In genomic region chr6:153436346-153436745, GRCh38 we compare ENCODE assay signal across 19 cellular contexts.
DNase-seq lines count a peak whose midpoint lies in the region; ATAC-seq and TF ChIP-seq lines count a peak whose summit lies in the region.
"Had no signal": no experiment of that assay in that cellular context is flagged by ENCODE, and none has a peak within 500 bp of the region (broad histone marks: within the 10 kb centered on the region; RNA-seq: fewer than 3 reads in every experiment).

No MANE protein-coding gene starts in this region.

- H3K27me3 Mint-ChIP-seq in GM23338 (ENCODE audit: insufficient read depth, low read depth, poor library complexity): no peaks in the 10 kb centered on the region
- no peaks in the 10 kb centered on the region for H3K27me3 Mint-ChIP-seq in T-helper 2 cell treated with Interferon-gamma antibody and Interleukin-4, amounts not matched to agents 5 μg/mL and 100 μg/mL, for 36 hours (ENCODE audit: low read depth)

- TF ChIP-seq CTCF in GM23338 (conservative IDR thresholded peaks at IDR 0.05; ENCODE audit: low read depth in 2 of 2): no peak
- TF ChIP-seq CTCF in mammary epithelial cell (conservative IDR thresholded peaks at IDR 0.05 in 1 of 2, IDR thresholded peaks at IDR 0.05 in 1 of 2; ENCODE audit: extremely low read depth in 1 of 2, insufficient read depth in 1 of 2, low read depth in 1 of 2, low read length in 2 of 2): no peak

- no peak overlapping the region; the same call in 1 of the 2 replicates for H3K9ac ChIP-seq in HUES64 (ENCODE audit: low read depth, low read length)
- no peak overlapping the region for H3K9ac ChIP-seq in mammary epithelial cell (ENCODE audit: insufficient read depth, low read length)
- H3K9ac ChIP-seq: GM23248, SK-N-SH had no signal

- no peaks in the 10 kb centered on the region for H3K79me2 ChIP-seq in GM23338 (replicated peaks; ENCODE audit: insufficient read depth)
- H3K79me2 ChIP-seq in mammary epithelial cell (ENCODE audit: insufficient read depth, low read length): no peaks in the 10 kb centered on the region

- H3K36me3 Mint-ChIP-seq in GM23338 (ENCODE audit: low read depth): no peaks in the 10 kb centered on the region
- H3K36me3 Mint-ChIP-seq in T-helper 2 cell treated with Interferon-gamma antibody and Interleukin-4, amounts not matched to agents 5 μg/mL and 100 μg/mL, for 36 hours (ENCODE audit: low read depth): no peaks in the 10 kb centered on the region

- H3K4me2 ChIP-seq in GM23338 (peak overlapping the region; percentile 46), mammary epithelial cell (ENCODE audit: insufficient read depth, low read depth, low read length) (peak overlapping the region; percentile 13)
- H3K4me2 ChIP-seq: SK-N-SH had no signal

- H3K36me3 ChIP-seq in GM23338 (ENCODE audit: insufficient read depth): no peaks in the 10 kb centered on the region
- no peaks in the 10 kb centered on the region for H3K36me3 ChIP-seq in HUES64 (ENCODE audit: insufficient read depth, low read length)
- H3K36me3 ChIP-seq in mammary epithelial cell (ENCODE audit: insufficient read depth, low read length): no peaks in the 10 kb centered on the region
- H3K36me3 ChIP-seq: Peyer's patch had no signal

- no peaks in the 10 kb centered on the region for H4K20me1 ChIP-seq in GM23338 (replicated peaks; ENCODE audit: insufficient read depth)
- no peaks in the 10 kb centered on the region for H4K20me1 ChIP-seq in mammary epithelial cell (ENCODE audit: insufficient read depth, low read length)

- peak overlapping the region; percentile 94 for H3K27ac Mint-ChIP-seq in GM23338
- H3K27ac Mint-ChIP-seq in T-helper 2 cell treated with Interferon-gamma antibody and Interleukin-4, amounts not matched to agents 5 μg/mL and 100 μg/mL, for 36 hours: no peak overlapping the region

- H3K9me3 ChIP-seq in HUES64 (ENCODE audit: insufficient read depth, low read depth, low read length) (no peaks in the 10 kb centered on the region), mammary epithelial cell (replicated peaks; ENCODE audit: insufficient read depth, low read length) (no peaks in the 10 kb centered on the region)
- H3K9me3 ChIP-seq: Peyer's patch, SK-N-SH had no signal

- dilution Hi-C loops in mammary epithelial cell (cut with HindIII; ENCODE audit: low sequenced_read_pairs): no loop called here

- H3K9me2 ChIP-seq in GM23338 (ENCODE audit: insufficient read depth): peaks cover 5% of the 10 kb centered on the region
- H3K9me2 ChIP-seq: SK-N-SH had no signal

- intact Hi-C loops in mammary epithelial cell (cut with micrococcal nuclease): no loop called here

- no peak overlapping the region for H3K4me3 Mint-ChIP-seq in GM23338
- no peak overlapping the region for H3K4me3 Mint-ChIP-seq in T-helper 2 cell treated with Interferon-gamma antibody and Interleukin-4, amounts not matched to agents 5 μg/mL and 100 μg/mL, for 36 hours

- WGBS in HUES64: 57% methylated on average over 5 of the region's 5 CpGs
- WGBS in mammary epithelial cell (ENCODE audit: low coverage, missing lambda C conversion rate): 38% methylated on average over 5 of the region's 5 CpGs

- no peaks in the 10 kb centered on the region for H3K27me3 ChIP-seq in GM23338 (ENCODE audit: insufficient read depth)
- H3K27me3 ChIP-seq in HUES64 (ENCODE audit: insufficient read depth, low read length): no peaks in the 10 kb centered on the region
- H3K27me3 ChIP-seq in mammary epithelial cell (ENCODE audit: insufficient read depth, low read length): no peaks in the 10 kb centered on the region
- H3K27me3 ChIP-seq: Peyer's patch had no signal

- in situ Hi-C loops in mammary epithelial cell (cut with MboI; ENCODE audit: low sequenced_read_pairs in 2 of 2): no loop called here

- no peaks in the 10 kb centered on the region for H3F3A ChIP-seq in GM23338 (replicated peaks; ENCODE audit: low read depth)

- H3K4me3 ChIP-seq in GM23338 (no peak overlapping the region), HUES64 (ENCODE audit: low read length) (no peak overlapping the region), mammary epithelial cell (replicated peaks in 1 of 3; ENCODE audit: insufficient read depth in 1 of 3, low read depth in 2 of 3, low read length in 3 of 3) (no peak overlapping the region)
- H3K4me3 ChIP-seq: GM23248, Peyer's patch had no signal

- ATAC-seq in GM23338: peak; percentile 94
- ATAC-seq in HG02970 (IDR thresholded peaks at IDR 0.05; ENCODE audit: low FRiP score, unreplicated experiment): no peak
- ATAC-seq in HG02870 (IDR thresholded peaks at IDR 0.05; ENCODE audit: unreplicated experiment): no peak

- peaks cover 46% of the 10 kb centered on the region for H3K4me1 Mint-ChIP-seq in GM23338
- no peaks in the 10 kb centered on the region for H3K4me1 Mint-ChIP-seq in T-helper 2 cell treated with Interferon-gamma antibody and Interleukin-4, amounts not matched to agents 5 μg/mL and 100 μg/mL, for 36 hours (ENCODE audit: low read depth)

- no TSS peak for BruUV-seq in mammary epithelial cell (replicated peaks; lab: Mats Ljungman, UMichigan)

- H3K27ac ChIP-seq in GM23338 (ENCODE audit: low read depth): peak overlapping the region; percentile 55
- peak overlapping the region; percentile 42 for H3K27ac ChIP-seq in HUES64 (ENCODE audit: low read depth, low read length)
- no peak overlapping the region for H3K27ac ChIP-seq in mammary epithelial cell (ENCODE audit: insufficient read depth, low read depth, low read length)
- H3K27ac ChIP-seq: C4-2B, GM23248, Peyer's patch had no signal

- DNase-seq in GM23338 (ENCODE audit: low spot score) (peak; percentile 43), mammary epithelial cell (peak; percentile 60), iPS-NIHi11 (ENCODE audit: low spot score) (peak; percentile 5), NCI-H2081 treated with DMSO at 0.1 percent for 48 hours (lab: John Stamatoyannopoulos, UW) (no peak)
- DNase-seq in T-helper 2 cell treated with Interferon-gamma antibody and Interleukin-4, amounts not matched to agents 5 μg/mL and 100 μg/mL, for 36 hours (ENCODE audit: low spot score): no peak
- DNase-seq: DMS 273 treated with DMSO at 0.1 percent for 48 hours, GM23248, NCI-H1417, NCI-H1930, NCI-H510A treated with DMSO at 0.1 percent for 48 hours, NCI-H82, Peyer's patch, SHP77, SK-N-SH, T-helper 1 cell had no signal

- H3K4me1 ChIP-seq in GM23338 (ENCODE audit: insufficient read depth) (peaks cover 38% of the 10 kb centered on the region), HUES64 (ENCODE audit: insufficient read depth, low read length) (peaks cover 44% of the 10 kb centered on the region), mammary epithelial cell (ENCODE audit: insufficient read depth, low read length) (peaks cover 4% of the 10 kb centered on the region)
- H3K4me1 ChIP-seq: Peyer's patch had no signal

- no peaks in the 10 kb centered on the region for H3K9me3 Mint-ChIP-seq in GM23338
- H3K9me3 Mint-ChIP-seq in T-helper 2 cell treated with Interferon-gamma antibody and Interleukin-4, amounts not matched to agents 5 μg/mL and 100 μg/mL, for 36 hours: no peaks in the 10 kb centered on the region

- H2AFZ ChIP-seq in GM23338: no peak overlapping the region
- peak overlapping the region; percentile 43 for H2AFZ ChIP-seq in mammary epithelial cell (ENCODE audit: low read depth, low read length)
- H2AFZ ChIP-seq: GM23248 had no signal

- CTCF ChIA-PET in mammary epithelial cell (lab: Charles Lee; ENCODE audit: low non-redundant PET): no interaction called here

Comparison
In these comparisons a context has a peak if more than half of its experiments do, and no peak if none do; other contexts are left out.
1. DNase-seq: peak in GM23338 (single experiment), mammary epithelial cell (single experiment) and iPS-NIHi11 (single experiment); none in NCI-H2081 treated with DMSO at 0.1 percent for 48 hours (single experiment) and T-helper 2 cell treated with Interferon-gamma antibody and Interleukin-4, amounts not matched to agents 5 μg/mL and 100 μg/mL, for 36 hours (single experiment).